ENCODE assay signal across 14 cellular contexts in genomic region chr20:14951105-14951504, GRCh38.
DNase-seq lines count a peak whose midpoint lies in the region; ATAC-seq lines count a peak whose summit lies in the region.
"Had no signal": no experiment of that assay in that cellular context is flagged by ENCODE, and none has a peak within 500 bp of the region (broad histone marks: within the 10 kb centered on the region; RNA-seq: fewer than 3 reads in every experiment).

No MANE protein-coding gene starts in this region.

- H3K4me1 ChIP-seq in Karpas-422 (ENCODE audit: low read length): no peaks in the 10 kb centered on the region

- no peak overlapping the region for H3K4me2 ChIP-seq in Karpas-422 (ENCODE audit: low read depth, low read length, poor library complexity, severe bottlenecking)

- H3K79me2 ChIP-seq in Karpas-422 (ENCODE audit: low read length): no peaks in the 10 kb centered on the region

- no peaks in the 10 kb centered on the region for H4K20me1 ChIP-seq in Karpas-422 (ENCODE audit: insufficient read depth, low read depth, low read length)

- H3K36me3 ChIP-seq in Karpas-422 (ENCODE audit: insufficient read depth, low read length): no peaks in the 10 kb centered on the region

- peak; percentile 71 for ATAC-seq in GM18498 (IDR thresholded peaks at IDR 0.05; ENCODE audit: unreplicated experiment)
- peak; percentile 70 for ATAC-seq in GM21390 (IDR thresholded peaks at IDR 0.05; ENCODE audit: unreplicated experiment)
- peak; percentile 65 for ATAC-seq in HG03135 (IDR thresholded peaks at IDR 0.05; ENCODE audit: unreplicated experiment)
- ATAC-seq: HCT116, K562 had no signal

- H3K9ac ChIP-seq in Karpas-422 (ENCODE audit: low read length): no peak overlapping the region

- H3K9me3 ChIP-seq in Karpas-422 (ENCODE audit: low read length): no peaks in the 10 kb centered on the region

- no peaks in the 10 kb centered on the region for H3K9me2 ChIP-seq in Karpas-422 (replicated peaks; ENCODE audit: insufficient read depth, low read length)

- DNase-seq in glomerular endothelial cell (ENCODE audit: extremely low read depth, low read depth, low spot score) (peak; percentile 12), NCI-H2227 treated with DMSO at 0.1 percent for 48 hours (lab: John Stamatoyannopoulos, UW) (no peak), occipital lobe (lab: John Stamatoyannopoulos, UW) (no peak), Karpas-422 (no peak)
- DNase-seq in stimulated activated CD4-positive, alpha-beta T cell treated with anti-CD3 and anti-CD28 coated beads, Interleukin-4, amount 100 ng/mL, for 24 hours: no peak
- DNase-seq: activated CD4-positive, alpha-beta T cell treated with anti-CD3 and anti-CD28 coated beads for 48 hours; activated gamma-delta T cell treated with Interleukin-2 at 50 U/mL for 16 hours; NCI-H345; stimulated activated naive B cell treated with anti-CD40 and anti-IgM and Interleukin-4, amounts not matched to agents 10 μg/mL and 1 μg/mL and 100 μg/mL, for 72 hours had no signal

- no peaks in the 10 kb centered on the region for H3K27me3 ChIP-seq in Karpas-422 (ENCODE audit: low read length)

- H2AFZ ChIP-seq in Karpas-422 (ENCODE audit: low read length): no peak overlapping the region

- no peak overlapping the region for H3K27ac ChIP-seq in Karpas-422 (ENCODE audit: low read length)

- H3K4me3 ChIP-seq in Karpas-422 (ENCODE audit: low read length): no peak overlapping the region
- H3K4me3 ChIP-seq: K562 had no signal
